Comparison of ENCODE assay signal across 8 cellular contexts in the genomic region with DNA sequence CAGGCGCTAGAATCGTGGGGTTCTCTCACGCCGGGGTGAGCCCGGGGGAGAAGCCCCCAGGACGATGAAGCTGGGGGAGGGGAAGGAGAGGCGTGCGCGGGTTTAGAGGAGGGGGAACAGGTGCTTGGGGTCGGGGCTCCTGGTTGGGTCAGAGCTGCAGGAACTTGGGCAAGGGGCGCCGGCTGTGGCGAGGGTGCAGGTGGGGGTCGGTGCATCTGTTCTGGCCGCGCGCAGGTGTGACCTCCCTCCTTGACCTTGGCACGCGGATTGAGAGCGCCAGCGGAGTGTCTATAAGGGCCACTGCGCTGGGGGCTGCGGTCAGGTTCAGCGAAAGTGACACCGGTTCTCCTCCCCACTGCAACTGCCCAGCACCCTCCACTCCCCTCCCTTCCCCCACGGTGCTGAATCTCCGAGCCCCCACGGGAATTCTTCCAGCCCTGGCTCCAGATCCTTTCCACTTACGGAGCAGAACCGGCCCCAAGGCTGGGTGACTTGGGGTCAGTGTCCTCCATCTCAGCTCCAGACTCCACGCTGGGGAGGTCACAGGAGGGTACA. TPM values are rescaled to one million over a fixed set of nuclear protein-coding genes. Genes with fewer than 3 reads are reported as not detected.
DNase-seq lines count a peak whose midpoint lies in the region; ATAC-seq, FAIRE-seq and TF ChIP-seq lines count a peak whose summit lies in the region.

No MANE protein-coding gene starts in this region.

- DNase-seq in GM12892 (ENCODE audit: insufficient read length) = peak; percentile 39
- peak; percentile 87 for DNase-seq in NCI-H82 (lab: John Stamatoyannopoulos, UW)
- DNase-seq in bronchial epithelial cell (ENCODE audit: low read depth) = no peak
- DNase-seq in left colon = peak; percentile 42 to 51
- DNase-seq in NOMO-1 treated with dmso at 0.1 percent for 144 hours (lab: John Stamatoyannopoulos, UW; ENCODE audit: unreplicated experiment) = no peak

- peak; percentile 17 for FAIRE-seq in GM12892 (lab: Jason Lieb, UNC)
- FAIRE-seq in bronchial epithelial cell (lab: Jason Lieb, UNC) = no peak

- H3K36me3 Mint-ChIP-seq in stimulated activated memory B cell treated with anti-CD40 and anti-IgM and Interleukin-4, amounts not matched to agents 10 μg/mL and 1 μg/mL and 100 μg/mL, for 72 hours = peaks cover 20% of the 10 kb centered on the region

- intact Hi-C loops in left colon (cut with DNase I, micrococcal nuclease) = no loop called here

- H3K4me3 Mint-ChIP-seq in stimulated activated memory B cell treated with anti-CD40 and anti-IgM and Interleukin-4, amounts not matched to agents 10 μg/mL and 1 μg/mL and 100 μg/mL, for 72 hours = peak overlapping the region; percentile 92

- H3K9me3 Mint-ChIP-seq in stimulated activated memory B cell treated with anti-CD40 and anti-IgM and Interleukin-4, amounts not matched to agents 10 μg/mL and 1 μg/mL and 100 μg/mL, for 72 hours = no peaks in the 10 kb centered on the region

- H3K4me1 Mint-ChIP-seq in stimulated activated memory B cell treated with anti-CD40 and anti-IgM and Interleukin-4, amounts not matched to agents 10 μg/mL and 1 μg/mL and 100 μg/mL, for 72 hours = peaks cover 52% of the 10 kb centered on the region

- H3K27me3 ChIP-seq in bronchial epithelial cell (ENCODE audit: control insufficient read depth, insufficient read depth, low read length) = no peaks in the 10 kb centered on the region

- ATAC-seq in left colon = no peak
- no peak for ATAC-seq in stimulated activated memory B cell treated with anti-CD40 and anti-IgM and Interleukin-4, amounts not matched to agents 10 μg/mL and 1 μg/mL and 100 μg/mL, for 72 hours
- no peak for ATAC-seq in GM21526 (IDR thresholded peaks at IDR 0.05; ENCODE audit: low FRiP score, unreplicated experiment)
- no peak for ATAC-seq in GM21447 (IDR thresholded peaks at IDR 0.05; ENCODE audit: unreplicated experiment)

- H3K27me3 Mint-ChIP-seq in stimulated activated memory B cell treated with anti-CD40 and anti-IgM and Interleukin-4, amounts not matched to agents 10 μg/mL and 1 μg/mL and 100 μg/mL, for 72 hours = no peaks in the 10 kb centered on the region

- peaks cover 9% of the 10 kb centered on the region for H3K36me3 ChIP-seq in bronchial epithelial cell (ENCODE audit: control insufficient read depth, insufficient read depth, low read length)

- TF ChIP-seq POLR2A in GM12892 (IDR thresholded peaks at IDR 0.05; ENCODE audit: low read depth, low read length) = no peak

- TF ChIP-seq CTCF in bronchial epithelial cell (IDR thresholded peaks at IDR 0.05; ENCODE audit: insufficient read depth, low read length, severe bottlenecking) = no peak

- peak overlapping the region; percentile 56 for H3K4me3 ChIP-seq in bronchial epithelial cell (ENCODE audit: low read depth, low read length)

- H3K27ac Mint-ChIP-seq in stimulated activated memory B cell treated with anti-CD40 and anti-IgM and Interleukin-4, amounts not matched to agents 10 μg/mL and 1 μg/mL and 100 μg/mL, for 72 hours = peak overlapping the region; percentile 96

RNA-seq across cellular contexts. Expression of a gene that starts 0.6 kb away (rescaled TPM):
- polyA plus RNA-seq in GM12892 (2012; ENCODE audit: missing spikeins) = 14.6 TPM
- total RNA-seq in bronchial epithelial cell = 4.7 and 10.0 TPM in 2 replicates
- 1 to 10 TPM; 6.4 to 9.1 TPM for total RNA-seq in left colon

RNA-seq across cellular contexts. Expression of a gene that starts 1.6 kb away (rescaled TPM):
- 50.7 TPM for polyA plus RNA-seq in GM12892 (2012; ENCODE audit: missing spikeins)
- total RNA-seq in bronchial epithelial cell (68.0 and 75.3 TPM in 2 replicates), left colon (10 to 100 TPM; 70.7 to 75.0 TPM)

RNA-seq across cellular contexts. Expression of a gene that starts 33.6 kb away (rescaled TPM):
- polyA plus RNA-seq in GM12892 (2012; ENCODE audit: missing spikeins) = 4.6 TPM
- 2.9 and 6.0 TPM in 2 replicates for total RNA-seq in bronchial epithelial cell
- 10 to 100 TPM in 1 of 2 donors, 1 to 10 TPM in 1; 9.0 to 10.4 TPM for total RNA-seq in left colon

RNA-seq across cellular contexts. Expression of a gene that starts 58.1 kb away (rescaled TPM):
- polyA plus RNA-seq in GM12892 (2012; ENCODE audit: missing spikeins) = 0.04 TPM
- total RNA-seq in bronchial epithelial cell = under 0.01 and 0.13 TPM in 2 replicates
- total RNA-seq in left colon = under 1 TPM; 0.52 to 0.81 TPM

Comparison
In these comparisons a context has a peak if more than half of its experiments do, and no peak if none do; other contexts are left out.
1. DNase-seq: peak in GM12892 (single experiment), NCI-H82 (single experiment) and left colon (2 of 2); none in bronchial epithelial cell (single experiment) and NOMO-1 treated with dmso at 0.1 percent for 144 hours (single experiment).